ENCODE assay signal across 17 cellular contexts in genomic region chr2:135667045-135667444, GRCh38.
A peak's percentile ranks its signal among the peaks of the same experiment; 100 is the strongest.
DNase-seq lines count a peak whose midpoint lies in the region; ATAC-seq, FAIRE-seq and TF ChIP-seq lines count a peak whose summit lies in the region.
"Had no signal": no experiment of that assay in that cellular context is flagged by ENCODE, and none has a peak within 500 bp of the region (broad histone marks: within the 10 kb centered on the region; RNA-seq: fewer than 3 reads in every experiment).

No MANE protein-coding gene starts in this region.

- peak overlapping the region; percentile 62 for H3K4me2 ChIP-seq in BLaER1
- peak overlapping the region; percentile 51 for H3K4me2 ChIP-seq in endothelial cell of umbilical vein (ENCODE audit: insufficient read depth, low read length)

- POLR2A ChIA-PET in endothelial cell of umbilical vein (lab: Charles Lee), result no interaction called here
- POLR2A ChIA-PET in GM10248 (lab: Yijun Ruan, JAX), result interaction anchor here (0.7 kb wide), 1 partner anchor 136 kb away, joined by 3 read pairs; the partner anchor contains the start of gene ZRANB3

- H3K27me3 ChIP-seq in BLaER1 (no peaks in the 10 kb centered on the region), endothelial cell of umbilical vein (ENCODE audit: control insufficient read depth in 2 of 2, insufficient read depth in 2 of 2, low read length in 2 of 2) (no peaks in the 10 kb centered on the region), suprapubic skin (no peaks in the 10 kb centered on the region)
- H3K27me3 ChIP-seq: stomach had no signal

- no peaks in the 10 kb centered on the region for H3K79me2 ChIP-seq in endothelial cell of umbilical vein (ENCODE audit: control insufficient read depth, insufficient read depth, low read length)

- H4K20me1 ChIP-seq in BLaER1, result no peaks in the 10 kb centered on the region
- H4K20me1 ChIP-seq in endothelial cell of umbilical vein (replicated peaks; ENCODE audit: control insufficient read depth, extremely low read depth, insufficient read depth, low read length), result no peaks in the 10 kb centered on the region

- peaks cover 30% of the 10 kb centered on the region for H3K4me1 ChIP-seq in BLaER1
- H3K4me1 ChIP-seq in endothelial cell of umbilical vein (ENCODE audit: control insufficient read depth, extremely low read depth, insufficient read depth, low read length), result peaks cover 10% of the 10 kb centered on the region
- H3K4me1 ChIP-seq in suprapubic skin, result no peaks in the 10 kb centered on the region

- H3K36me3 ChIP-seq in BLaER1, result peaks cover 66% of the 10 kb centered on the region
- no peaks in the 10 kb centered on the region for H3K36me3 ChIP-seq in endothelial cell of umbilical vein (ENCODE audit: control insufficient read depth in 2 of 2, extremely low read depth in 1 of 2, insufficient read depth in 2 of 2, low read length in 2 of 2)
- peaks cover 13% of the 10 kb centered on the region for H3K36me3 ChIP-seq in suprapubic skin
- H3K36me3 ChIP-seq: HAP-1 had no signal

- BruUV-seq in endothelial cell of umbilical vein (replicated peaks; lab: Mats Ljungman, UMichigan), result no TSS peak

- H3K27ac ChIP-seq in BLaER1 (no peak overlapping the region), endothelial cell of umbilical vein (ENCODE audit: insufficient read depth, low read depth, low read length) (no peak overlapping the region), suprapubic skin (no peak overlapping the region)
- H3K27ac ChIP-seq: stomach had no signal

- no peak overlapping the region for H2AFZ ChIP-seq in endothelial cell of umbilical vein (ENCODE audit: low read depth, low read length)

- no peak for TF ChIP-seq EP300 in suprapubic skin (IDR thresholded peaks at IDR 0.05)

- dilution Hi-C loops in endothelial cell of umbilical vein (cut with MboI; ENCODE audit: extremely low pct_ligation_motif_present, low sequenced_read_pairs), result no loop called here

- H3K9me1 ChIP-seq in endothelial cell of umbilical vein (replicated peaks; ENCODE audit: control insufficient read depth, extremely low read depth, insufficient read depth, low read length), result no peaks in the 10 kb centered on the region

- intact Hi-C loops in endothelial cell of umbilical vein (cut with micrococcal nuclease), result no loop called here

- ATAC-seq in HG03097 (IDR thresholded peaks at IDR 0.05; ENCODE audit: low FRiP score, unreplicated experiment), result no peak
- ATAC-seq: sciatic nerve had no signal

- TF ChIP-seq POLR2A in endothelial cell of umbilical vein (IDR thresholded peaks at IDR 0.05; ENCODE audit: low read depth, low read length) (no peak), suprapubic skin (IDR thresholded peaks at IDR 0.05) (no peak)

- CTCF ChIA-PET in endothelial cell of umbilical vein (lab: Charles Lee) (interaction anchor here (0.7 to 1.2 kb wide), 3 partner anchors 38 to 66 kb away, joined by 3 to 4 read pairs (median 3); no protein-coding TSS in a partner anchor), GM10248 (lab: Yijun Ruan, JAX) (no interaction called here)

- in situ Hi-C loops in SK-MEL-5 (cut with HindIII; ENCODE audit: low pct_unique_long_range_greater_than_20kb, low sequenced_read_pairs), result no loop called here

- no peaks in the 10 kb centered on the region for H3K9me3 ChIP-seq in BLaER1
- no peaks in the 10 kb centered on the region for H3K9me3 ChIP-seq in endothelial cell of umbilical vein (replicated peaks; ENCODE audit: control insufficient read depth, insufficient read depth, low read length)
- no peaks in the 10 kb centered on the region for H3K9me3 ChIP-seq in suprapubic skin
- H3K9me3 ChIP-seq: HAP-1, stomach had no signal

- no peak for TF ChIP-seq CTCF in endothelial cell of umbilical vein (IDR thresholded peaks at IDR 0.05; ENCODE audit: extremely low read depth in 1 of 2, insufficient read depth in 1 of 2, low read depth in 1 of 2, low read length in 2 of 2)
- TF ChIP-seq CTCF in GM10248 (IDR thresholded peaks at IDR 0.05; ENCODE audit: control extremely low read depth, extremely low read depth, low read depth, missing control alignments), result no peak
- no peak for TF ChIP-seq CTCF in suprapubic skin (IDR thresholded peaks at IDR 0.05)

- DNase-seq in SK-MEL-5 (ENCODE audit: low read depth, low spot score) (peak; percentile 5), endothelial cell of umbilical vein (ENCODE audit: low read depth, low spot score) (peak; percentile 49), lung microvascular endothelial cell (ENCODE audit: low read depth in 2 of 2) (peak; percentile 64 to 73), GM10248 (ENCODE audit: extremely low spot score) (no peak), suprapubic skin (ENCODE audit: low spot score in 2 of 2) (no peak), HT-29 (ENCODE audit: low spot score) (no peak)
- DNase-seq: activated CD8-positive, alpha-beta memory T cell treated with anti-CD3 and anti-CD28 coated beads for 24 hours; kidney; NCI-H1048; NCI-H2107; NCI-H524; SHP77 treated with DMSO at 0.1 percent for 48 hours; stomach had no signal

- H3K9ac ChIP-seq in BLaER1, result no peak overlapping the region
- no peak overlapping the region for H3K9ac ChIP-seq in endothelial cell of umbilical vein (replicated peaks; ENCODE audit: extremely low read depth, insufficient read depth, low read length)

- H3K4me3 ChIP-seq in BLaER1, result no peak overlapping the region; the same call in 1 of the 2 replicates
- no peak overlapping the region for H3K4me3 ChIP-seq in endothelial cell of umbilical vein (replicated peaks in 1 of 3; ENCODE audit: insufficient read depth in 1 of 3, low read depth in 1 of 3, low read length in 3 of 3)
- no peak overlapping the region for H3K4me3 ChIP-seq in suprapubic skin
- H3K4me3 ChIP-seq: HAP-1, stomach had no signal

- FAIRE-seq in endothelial cell of umbilical vein (lab: Jason Lieb, UNC), result peak; percentile 63
- FAIRE-seq: kidney had no signal

TF ChIP-seq in endothelial cell of umbilical vein, 7 proteins besides CTCF, POLR2A, EP300 and RAD21:
- TF ChIP-seq POLR2AphosphoS5 (IDR thresholded peaks at IDR 0.05; ENCODE audit: insufficient read depth, low read depth, low read length) (no peak), FOS (IDR thresholded peaks at IDR 0.05; ENCODE audit: borderline replicate concordance, insufficient read depth, low read length) (no peak), MYC (IDR thresholded peaks at IDR 0.05; ENCODE audit: low read depth, low read length) (no peak), EZH2 (IDR thresholded peaks at IDR 0.05; ENCODE audit: borderline replicate concordance, low read depth, low read length, severe bottlenecking) (no peak)

Comparison
In these comparisons a context has a peak if more than half of its experiments do, and no peak if none do; other contexts are left out.
1. DNase-seq: peak in SK-MEL-5 (single experiment), endothelial cell of umbilical vein (single experiment) and lung microvascular endothelial cell (2 of 2); none in GM10248 (single experiment), suprapubic skin (0 of 2) and HT-29 (single experiment).